In the genomic region with DNA sequence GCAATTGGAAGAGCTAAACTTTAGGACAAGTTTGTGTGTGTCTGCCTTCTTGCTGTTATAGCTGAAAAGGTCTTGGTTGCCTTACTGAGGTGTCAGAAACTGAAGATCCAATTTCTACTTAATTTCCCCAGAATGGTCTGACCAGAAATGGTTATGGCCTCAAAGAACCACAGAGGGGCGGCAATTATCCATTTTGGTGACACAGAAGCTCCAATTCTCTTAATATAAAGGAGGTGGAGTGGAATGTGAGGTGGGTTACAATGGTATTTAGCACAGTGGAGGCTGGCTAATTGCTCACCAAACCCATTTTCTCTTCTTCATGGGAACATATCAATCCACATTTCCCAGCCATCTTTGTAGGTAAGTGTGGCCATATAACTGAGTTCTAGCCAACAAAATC, we compare ENCODE assay signal across 13 cellular contexts.
DNase-seq lines count a peak whose midpoint lies in the region; ATAC-seq and TF ChIP-seq lines count a peak whose summit lies in the region.
"Had no signal": no experiment of that assay in that cellular context is flagged by ENCODE, and none has a peak within 500 bp of the region (broad histone marks: within the 10 kb centered on the region; RNA-seq: fewer than 3 reads in every experiment).

No MANE protein-coding gene starts in this region.

- intact Hi-C loops in esophagus squamous epithelium (cut with DNase I), result no loop called here

- peak overlapping the region; percentile 88; the same call in 1 of the 2 replicates for H3K27ac Mint-ChIP-seq in GM23338
- H3K27ac Mint-ChIP-seq: mesothelial cell of epicardium had no signal

- H3K18ac ChIP-seq in mesenchymal stem cell (ENCODE audit: low read depth in 1 of 2, low read length in 2 of 2), result no peak overlapping the region

- no peak overlapping the region for H3K9ac ChIP-seq in mesenchymal stem cell (ENCODE audit: low read length)

- H3K4me2 ChIP-seq in GM23338, result no peak overlapping the region
- no peak overlapping the region for H3K4me2 ChIP-seq in mesenchymal stem cell (ENCODE audit: low read length, poor library complexity, severe bottlenecking)

- H3K4me1 ChIP-seq in GM23338 (ENCODE audit: insufficient read depth), result peaks cover 38% of the 10 kb centered on the region
- H3K4me1 ChIP-seq in mesenchymal stem cell (ENCODE audit: control insufficient read depth, insufficient read depth, low read depth, low read length), result no peaks in the 10 kb centered on the region
- H3K4me1 ChIP-seq in esophagus squamous epithelium, result peaks cover 0 to 24% (median 0%) of the 10 kb centered on the region in 3 donors
- H3K4me1 ChIP-seq: upper lobe of right lung had no signal

- H3K4ac ChIP-seq in mesenchymal stem cell (ENCODE audit: low read depth in 1 of 2, low read length in 2 of 2), result no peak overlapping the region

- H2BK5ac ChIP-seq in mesenchymal stem cell (ENCODE audit: low read depth, low read length, poor library complexity, severe bottlenecking), result no peak overlapping the region

- no peak overlapping the region for H2BK120ac ChIP-seq in mesenchymal stem cell (ENCODE audit: low read depth, low read length)

- H3K27ac ChIP-seq in GM23338 (ENCODE audit: low read depth), result no peak overlapping the region
- no peak overlapping the region for H3K27ac ChIP-seq in mesenchymal stem cell (ENCODE audit: low read length, poor library complexity, severe bottlenecking)
- no peak overlapping the region for H3K27ac ChIP-seq in esophagus squamous epithelium
- H3K27ac ChIP-seq: upper lobe of right lung had no signal

- no peak overlapping the region for H2AK5ac ChIP-seq in mesenchymal stem cell (ENCODE audit: low read length, severe bottlenecking)

- no peak overlapping the region for H2BK15ac ChIP-seq in mesenchymal stem cell (ENCODE audit: low read depth, poor library complexity, severe bottlenecking)

- no peak overlapping the region for H4K91ac ChIP-seq in mesenchymal stem cell (ENCODE audit: low read length)

- H3K4me3 Mint-ChIP-seq in GM23338, result no peak overlapping the region
- H3K4me3 Mint-ChIP-seq: mesothelial cell of epicardium had no signal

- no peak overlapping the region for H4K8ac ChIP-seq in mesenchymal stem cell (ENCODE audit: low read length)

- peaks cover 37% of the 10 kb centered on the region for H3K4me1 Mint-ChIP-seq in GM23338

- no peaks in the 10 kb centered on the region for H3K9me3 Mint-ChIP-seq in GM23338
- H3K9me3 Mint-ChIP-seq: mesothelial cell of epicardium had no signal

- H3K14ac ChIP-seq in mesenchymal stem cell (ENCODE audit: low read length in 2 of 2), result no peak overlapping the region

- H3K27me3 Mint-ChIP-seq in GM23338 (ENCODE audit: insufficient read depth, low read depth, poor library complexity), result peaks cover 3% of the 10 kb centered on the region

- no peaks in the 10 kb centered on the region; the same call in 2 of the 3 replicates for H3K36me3 Mint-ChIP-seq in GM23338 (ENCODE audit: low read depth)
- H3K36me3 Mint-ChIP-seq: mesothelial cell of epicardium had no signal

- TF ChIP-seq POLR2A in esophagus squamous epithelium (IDR thresholded peaks at IDR 0.05), result no peak

- H3K27me3 ChIP-seq in GM23338 (ENCODE audit: insufficient read depth) (no peaks in the 10 kb centered on the region), mesenchymal stem cell (ENCODE audit: control insufficient read depth in 1 of 2, insufficient read depth in 1 of 2, low read length in 2 of 2) (no peaks in the 10 kb centered on the region), esophagus squamous epithelium (no peaks in the 10 kb centered on the region)
- H3K27me3 ChIP-seq: upper lobe of right lung had no signal

- no peaks in the 10 kb centered on the region for H3K79me1 ChIP-seq in mesenchymal stem cell (replicated peaks; ENCODE audit: low read length, poor library complexity, severe bottlenecking)

- H3F3A ChIP-seq in GM23338 (replicated peaks; ENCODE audit: low read depth), result no peaks in the 10 kb centered on the region

- peaks cover 17% of the 10 kb centered on the region for H3K9me3 ChIP-seq in mesenchymal stem cell (ENCODE audit: control insufficient read depth, low read length)
- no peaks in the 10 kb centered on the region for H3K9me3 ChIP-seq in esophagus squamous epithelium
- H3K9me3 ChIP-seq: upper lobe of right lung had no signal

- H2AFZ ChIP-seq in GM23338 (no peak overlapping the region), mesenchymal stem cell (ENCODE audit: low read depth, low read length) (no peak overlapping the region)

- TF ChIP-seq CTCF in GM23338 (conservative IDR thresholded peaks at IDR 0.05; ENCODE audit: low read depth in 2 of 2), result peak; percentile 87 to 97
- peak; percentile 24; the same call in 1 of the 2 replicates for TF ChIP-seq CTCF in LNCAP (IDR thresholded peaks at IDR 0.05)
- peak in 1 of 6 experiments; percentile 20 for TF ChIP-seq CTCF in esophagus squamous epithelium (IDR thresholded peaks at IDR 0.05)

- H2BK12ac ChIP-seq in mesenchymal stem cell (ENCODE audit: low read length in 2 of 2), result no peak overlapping the region

- H3K79me2 ChIP-seq in GM23338 (replicated peaks; ENCODE audit: insufficient read depth), result no peaks in the 10 kb centered on the region

- DNase-seq in GM23338 (ENCODE audit: low spot score) (peak; percentile 88), SW480 (ENCODE audit: low spot score) (peak; percentile 13), mesenchymal stem cell (peak; percentile 0), hippocampal formation (lab: John Stamatoyannopoulos, UW) (no peak), HCEC 1CT (no peak), esophagus squamous epithelium (lab: John Stamatoyannopoulos, UW) (no peak)
- DNase-seq: activated CD4-positive, alpha-beta T cell treated with anti-CD3 and anti-CD28 coated beads for 1 hour; activated naive CD4-positive, alpha-beta T cell; upper lobe of right lung had no signal

- peak; percentile 95 for ATAC-seq in GM23338
- ATAC-seq in GM21717 (IDR thresholded peaks at IDR 0.05; ENCODE audit: unreplicated experiment), result no peak
- ATAC-seq: sciatic nerve, upper lobe of right lung had no signal

- H3K4me3 ChIP-seq in GM23338 (no peak overlapping the region), mesenchymal stem cell (ENCODE audit: insufficient read depth in 1 of 2, low read depth in 1 of 2, low read length in 2 of 2) (no peak overlapping the region), esophagus squamous epithelium (no peak overlapping the region)
- H3K4me3 ChIP-seq: upper lobe of right lung had no signal

- H3K36me3 ChIP-seq in GM23338 (ENCODE audit: insufficient read depth), result no peaks in the 10 kb centered on the region
- no peaks in the 10 kb centered on the region for H3K36me3 ChIP-seq in mesenchymal stem cell (ENCODE audit: control insufficient read depth in 1 of 2, insufficient read depth in 2 of 2, low read depth in 1 of 2, low read length in 2 of 2)
- H3K36me3 ChIP-seq in esophagus squamous epithelium, result no peaks in the 10 kb centered on the region
- H3K36me3 ChIP-seq: upper lobe of right lung had no signal

- H3K23ac ChIP-seq in mesenchymal stem cell (ENCODE audit: low read length in 2 of 2), result no peak overlapping the region

- H3K9me2 ChIP-seq in GM23338 (ENCODE audit: insufficient read depth), result no peaks in the 10 kb centered on the region; the same call in 1 of the 2 replicates

- H4K20me1 ChIP-seq in GM23338 (replicated peaks; ENCODE audit: insufficient read depth), result no peaks in the 10 kb centered on the region

- WGBS in mesenchymal stem cell, result no CpG with 5 or more reads among the region's 1 CpG
- 50 to 73% methylated on average over 1 of the region's 1 CpG for WGBS in esophagus squamous epithelium, 2 donors

TF ChIP-seq in GM23338, 12 proteins besides CTCF, POLR2A, EP300 and RAD21 (continues in another document):
- TF ChIP-seq, protein P1, sequence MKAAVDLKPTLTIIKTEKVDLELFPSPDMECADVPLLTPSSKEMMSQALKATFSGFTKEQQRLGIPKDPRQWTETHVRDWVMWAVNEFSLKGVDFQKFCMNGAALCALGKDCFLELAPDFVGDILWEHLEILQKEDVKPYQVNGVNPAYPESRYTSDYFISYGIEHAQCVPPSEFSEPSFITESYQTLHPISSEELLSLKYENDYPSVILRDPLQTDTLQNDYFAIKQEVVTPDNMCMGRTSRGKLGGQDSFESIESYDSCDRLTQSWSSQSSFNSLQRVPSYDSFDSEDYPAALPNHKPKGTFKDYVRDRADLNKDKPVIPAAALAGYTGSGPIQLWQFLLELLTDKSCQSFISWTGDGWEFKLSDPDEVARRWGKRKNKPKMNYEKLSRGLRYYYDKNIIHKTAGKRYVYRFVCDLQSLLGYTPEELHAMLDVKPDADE (IDR thresholded peaks at IDR 0.05), result no peak
- no peak for TF ChIP-seq CREB1 (CRISPR knock-in tag; IDR thresholded peaks at IDR 0.05; ENCODE audit: low read depth)
- TF ChIP-seq ZNF114 (CRISPR knock-in tag; IDR thresholded peaks at IDR 0.05), result no peak
- TF ChIP-seq NANOG (IDR thresholded peaks at IDR 0.05; ENCODE audit: borderline replicate concordance), result no peak
- TF ChIP-seq, protein P2, sequence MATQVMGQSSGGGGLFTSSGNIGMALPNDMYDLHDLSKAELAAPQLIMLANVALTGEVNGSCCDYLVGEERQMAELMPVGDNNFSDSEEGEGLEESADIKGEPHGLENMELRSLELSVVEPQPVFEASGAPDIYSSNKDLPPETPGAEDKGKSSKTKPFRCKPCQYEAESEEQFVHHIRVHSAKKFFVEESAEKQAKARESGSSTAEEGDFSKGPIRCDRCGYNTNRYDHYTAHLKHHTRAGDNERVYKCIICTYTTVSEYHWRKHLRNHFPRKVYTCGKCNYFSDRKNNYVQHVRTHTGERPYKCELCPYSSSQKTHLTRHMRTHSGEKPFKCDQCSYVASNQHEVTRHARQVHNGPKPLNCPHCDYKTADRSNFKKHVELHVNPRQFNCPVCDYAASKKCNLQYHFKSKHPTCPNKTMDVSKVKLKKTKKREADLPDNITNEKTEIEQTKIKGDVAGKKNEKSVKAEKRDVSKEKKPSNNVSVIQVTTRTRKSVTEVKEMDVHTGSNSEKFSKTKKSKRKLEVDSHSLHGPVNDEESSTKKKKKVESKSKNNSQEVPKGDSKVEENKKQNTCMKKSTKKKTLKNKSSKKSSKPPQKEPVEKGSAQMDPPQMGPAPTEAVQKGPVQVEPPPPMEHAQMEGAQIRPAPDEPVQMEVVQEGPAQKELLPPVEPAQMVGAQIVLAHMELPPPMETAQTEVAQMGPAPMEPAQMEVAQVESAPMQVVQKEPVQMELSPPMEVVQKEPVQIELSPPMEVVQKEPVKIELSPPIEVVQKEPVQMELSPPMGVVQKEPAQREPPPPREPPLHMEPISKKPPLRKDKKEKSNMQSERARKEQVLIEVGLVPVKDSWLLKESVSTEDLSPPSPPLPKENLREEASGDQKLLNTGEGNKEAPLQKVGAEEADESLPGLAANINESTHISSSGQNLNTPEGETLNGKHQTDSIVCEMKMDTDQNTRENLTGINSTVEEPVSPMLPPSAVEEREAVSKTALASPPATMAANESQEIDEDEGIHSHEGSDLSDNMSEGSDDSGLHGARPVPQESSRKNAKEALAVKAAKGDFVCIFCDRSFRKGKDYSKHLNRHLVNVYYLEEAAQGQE (IDR thresholded peaks at IDR 0.05; ENCODE audit: unreplicated experiment), result no peak
- TF ChIP-seq ZNF331 (CRISPR knock-in tag; IDR thresholded peaks at IDR 0.05; ENCODE audit: low read depth), result no peak
- TF ChIP-seq EZH2phosphoT487 (IDR thresholded peaks at IDR 0.05; ENCODE audit: unreplicated experiment), result no peak
- TF ChIP-seq STAT1 (IDR thresholded peaks at IDR 0.05; ENCODE audit: unreplicated experiment), result no peak

Comparison
In these comparisons a context has a peak if more than half of its experiments do, and no peak if none do; other contexts are left out.
1. DNase-seq: peak in GM23338 (single experiment), SW480 (single experiment) and mesenchymal stem cell (single experiment); none in hippocampal formation (0 of 2), HCEC 1CT (single experiment) and esophagus squamous epithelium (single experiment).